Comparison of ENCODE assay signal across 8 cellular contexts in the genomic region with DNA sequence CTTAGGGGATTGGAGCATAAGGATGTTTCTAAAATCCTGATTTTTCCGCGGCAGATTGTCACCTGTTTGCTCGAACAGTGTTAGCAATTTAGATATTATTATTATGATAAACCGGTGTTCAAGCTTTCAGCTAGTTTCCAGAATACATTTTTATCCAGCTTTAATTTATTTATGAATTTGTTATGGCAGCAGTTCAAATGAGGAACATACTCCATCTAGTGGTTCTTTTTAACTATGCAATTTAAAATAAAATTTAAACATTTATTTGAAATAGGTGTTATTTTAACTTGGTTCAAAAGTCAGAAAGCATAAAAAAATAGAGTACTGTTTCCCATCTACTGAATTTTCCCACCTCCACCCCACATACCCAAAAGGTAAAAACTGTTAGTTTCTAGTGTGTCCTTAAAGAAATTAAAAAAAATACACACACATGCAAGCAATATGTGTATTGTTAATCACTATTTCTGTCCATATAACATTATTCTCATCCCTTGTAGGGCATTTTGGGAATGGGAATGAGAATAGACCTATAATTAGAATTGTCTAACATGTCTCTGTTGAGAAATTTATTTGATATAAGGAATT. TPM values are rescaled to one million over a fixed set of nuclear protein-coding genes. Genes with fewer than 3 reads are reported as not detected.
DNase-seq lines count a peak whose midpoint lies in the region; ATAC-seq, FAIRE-seq and TF ChIP-seq lines count a peak whose summit lies in the region.

No MANE protein-coding gene starts in this region.

- H3K9me3 ChIP-seq in kidney (ENCODE audit: control insufficient read depth in 1 of 2, low read length in 2 of 2) (peaks cover 0 to 3% of the 10 kb centered on the region in 2 donors), sigmoid colon (peaks cover 0 to 4% (median 0%) of the 10 kb centered on the region in 4 donors)

- TF ChIP-seq EP300 in sigmoid colon (IDR thresholded peaks at IDR 0.05): no peak

- H3K4me1 ChIP-seq in kidney (ENCODE audit: control insufficient read depth in 1 of 2, insufficient read depth in 1 of 2, low read depth in 1 of 2, low read length in 2 of 2) (no peaks in the 10 kb centered on the region), sigmoid colon (no peaks in the 10 kb centered on the region)

- 19 to 42% methylated on average over 4 of the region's 4 CpGs for WGBS in sigmoid colon, 2 donors

- ATAC-seq in HG02852 (IDR thresholded peaks at IDR 0.05; ENCODE audit: unreplicated experiment): no peak
- ATAC-seq in activated naive CD4-positive, alpha-beta T cell treated with anti-CD3 and anti-CD28 coated beads, Interleukin-2, amount 50 U/mL, for 72 hours: no peak

- TF ChIP-seq POLR2A in sigmoid colon (IDR thresholded peaks at IDR 0.05): no peak

- H3K4me3 ChIP-seq in AG09309 (ENCODE audit: control insufficient read depth, low read depth, low read length) (no peak overlapping the region), kidney (ENCODE audit: low read length in 2 of 2) (no peak overlapping the region), sigmoid colon (no peak overlapping the region)

- no peaks in the 10 kb centered on the region for H3K27me3 ChIP-seq in sigmoid colon

- no peak overlapping the region for H3K9ac ChIP-seq in kidney (ENCODE audit: low read length in 2 of 2)

- peak; percentile 91 for FAIRE-seq in kidney (lab: Jason Lieb, UNC)

- peaks cover 0 to 9% of the 10 kb centered on the region in 2 donors for H3K36me3 Mint-ChIP-seq in activated naive CD4-positive, alpha-beta T cell treated with anti-CD3 and anti-CD28 coated beads, Interleukin-2, amount 50 U/mL, for 72 hours

- intact Hi-C loops in kidney (cut with DNase I) (no loop called here), sigmoid colon (cut with DNase I) (loop anchor here (5.0 kb wide), 1 partner anchor 78 kb away; a partner anchor contains a TSS)

- no peak overlapping the region for H3K27ac Mint-ChIP-seq in activated naive CD4-positive, alpha-beta T cell treated with anti-CD3 and anti-CD28 coated beads, Interleukin-2, amount 50 U/mL, for 72 hours

- peaks cover 5 to 9% of the 10 kb centered on the region in 2 donors for H3K9me3 Mint-ChIP-seq in activated naive CD4-positive, alpha-beta T cell treated with anti-CD3 and anti-CD28 coated beads, Interleukin-2, amount 50 U/mL, for 72 hours

- H3K36me3 ChIP-seq in kidney (ENCODE audit: control insufficient read depth in 1 of 2, insufficient read depth in 2 of 2, low read length in 2 of 2) (no peaks in the 10 kb centered on the region), sigmoid colon (no peaks in the 10 kb centered on the region)

- H3K27ac ChIP-seq in VCaP: peak overlapping the region; percentile 52
- H3K27ac ChIP-seq in kidney (ENCODE audit: low read depth in 2 of 2, low read length in 2 of 2): no peak overlapping the region
- H3K27ac ChIP-seq in sigmoid colon: no peak overlapping the region

- TF ChIP-seq CTCF in AG09309 (IDR thresholded peaks at IDR 0.05; ENCODE audit: control insufficient read depth, insufficient read depth, low read depth, low read length, missing control alignments) (peak; percentile 38), GM12872 (IDR thresholded peaks at IDR 0.05; ENCODE audit: insufficient read depth, low read depth, low read length) (peak; percentile 36; the same call in 1 of the 3 replicates), VCaP (conservative IDR thresholded peaks at IDR 0.05) (peak; percentile 76), kidney (IDR thresholded peaks at IDR 0.05; ENCODE audit: borderline replicate concordance, extremely low read depth, insufficient read depth) (peak; percentile 22), sigmoid colon (IDR thresholded peaks at IDR 0.05) (peak in 1 of 4 experiments; percentile 49)

- DNase-seq in AG09309 (ENCODE audit: low read depth) (no peak), kidney (no peak), sigmoid colon (no peak), occipital lobe (lab: John Stamatoyannopoulos, UW) (no peak)
- no peak for DNase-seq in activated naive CD4-positive, alpha-beta T cell treated with anti-CD3 and anti-CD28 coated beads, Interleukin-2, amount 50 U/mL, for 72 hours (ENCODE audit: low spot score in 2 of 2)

RNA-seq across cellular contexts. Expression of a gene that starts 23.2 kb away (rescaled TPM):
- 2.0 TPM for total RNA-seq in kidney
- polyA plus RNA-seq in kidney (ENCODE audit: insufficient read depth, low read depth, low replicate concordance): not detected
- total RNA-seq in sigmoid colon: not detected
- polyA plus RNA-seq in sigmoid colon: under 1 TPM in 1 of 3 donors, not detected in 2; 0.45 TPM
- total RNA-seq in occipital lobe: not detected
- total RNA-seq in activated naive CD4-positive, alpha-beta T cell treated with anti-CD3 and anti-CD28 coated beads, Interleukin-2, amount 50 U/mL, for 72 hours: under 1 TPM in 1 of 2 donors, not detected in 1; 0.16 TPM
